Comparison of ENCODE assay signal across 2 cellular contexts in the genomic region with DNA sequence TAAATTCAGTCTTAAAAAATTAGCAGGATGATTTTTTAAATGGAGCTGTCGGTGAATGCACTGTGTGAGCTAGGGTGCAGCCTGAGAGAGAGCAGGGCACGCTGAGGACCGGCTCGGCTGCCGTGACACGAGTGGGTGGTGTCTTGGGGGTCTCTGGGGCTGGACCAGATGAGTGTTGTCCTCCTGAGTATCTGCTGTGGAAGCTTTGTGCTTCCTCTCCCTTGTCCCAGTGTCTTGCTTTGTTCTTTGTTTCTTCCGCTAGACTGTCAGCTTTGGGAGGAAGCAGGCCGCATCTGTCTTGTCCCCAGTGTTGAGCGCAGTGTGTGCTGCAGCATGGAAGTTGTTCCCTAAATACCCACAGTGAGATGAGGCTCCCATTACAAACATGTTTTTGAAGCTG.
TF ChIP-seq lines count a peak whose summit lies in the region.

No MANE protein-coding gene starts in this region.

TF ChIP-seq in IMR-90, 13 proteins besides CTCF, POLR2A, EP300 and RAD21:
- no peak for TF ChIP-seq MAFK (IDR thresholded peaks at IDR 0.05; ENCODE audit: low read depth, low read length)
- TF ChIP-seq RCOR1 (IDR thresholded peaks at IDR 0.05; ENCODE audit: insufficient replicate concordance, low read length) = no peak
- TF ChIP-seq NFE2L2 (IDR thresholded peaks at IDR 0.05; ENCODE audit: low read depth, low read length) = no peak

TF ChIP-seq in WTC11, 78 proteins besides CTCF, POLR2A, EP300 and RAD21:
- TF ChIP-seq GABPB1 (CRISPR knock-in tag; IDR thresholded peaks at IDR 0.05) (no peak), USF1 (CRISPR knock-in tag; IDR thresholded peaks at IDR 0.05) (no peak), ZNF219 (CRISPR knock-in tag; IDR thresholded peaks at IDR 0.05; ENCODE audit: borderline replicate concordance) (no peak), ZNF263 (CRISPR knock-in tag; IDR thresholded peaks at IDR 0.05; ENCODE audit: low read depth) (no peak), ERG (CRISPR knock-in tag; IDR thresholded peaks at IDR 0.05) (no peak), ZNF423 (CRISPR knock-in tag; IDR thresholded peaks at IDR 0.05) (no peak), RELA (CRISPR knock-in tag; IDR thresholded peaks at IDR 0.05; ENCODE audit: borderline replicate concordance) (no peak)
- TF ChIP-seq, protein P1, sequence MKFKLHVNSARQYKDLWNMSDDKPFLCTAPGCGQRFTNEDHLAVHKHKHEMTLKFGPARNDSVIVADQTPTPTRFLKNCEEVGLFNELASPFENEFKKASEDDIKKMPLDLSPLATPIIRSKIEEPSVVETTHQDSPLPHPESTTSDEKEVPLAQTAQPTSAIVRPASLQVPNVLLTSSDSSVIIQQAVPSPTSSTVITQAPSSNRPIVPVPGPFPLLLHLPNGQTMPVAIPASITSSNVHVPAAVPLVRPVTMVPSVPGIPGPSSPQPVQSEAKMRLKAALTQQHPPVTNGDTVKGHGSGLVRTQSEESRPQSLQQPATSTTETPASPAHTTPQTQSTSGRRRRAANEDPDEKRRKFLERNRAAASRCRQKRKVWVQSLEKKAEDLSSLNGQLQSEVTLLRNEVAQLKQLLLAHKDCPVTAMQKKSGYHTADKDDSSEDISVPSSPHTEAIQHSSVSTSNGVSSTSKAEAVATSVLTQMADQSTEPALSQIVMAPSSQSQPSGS (CRISPR knock-in tag; IDR thresholded peaks at IDR 0.05; ENCODE audit: borderline replicate concordance, low read depth) = no peak
